1 cellular context compared by ENCODE assay signal in genomic region chr11:2699531-2700414, GRCh38.
TF ChIP-seq lines count a peak whose summit lies in the region.

Gene KCNQ1OT1, minus strand, starts transcription at chr11:2699994.

TF ChIP-seq in HepG2, 621 proteins besides CTCF, POLR2A, EP300 and RAD21 (continued from another document and continues in another):
- peak; percentile 82 for TF ChIP-seq TFDP2 (CRISPR knock-in tag; IDR thresholded peaks at IDR 0.05)
- no peak for TF ChIP-seq ZNF383 (CRISPR knock-in tag; IDR thresholded peaks at IDR 0.05; ENCODE audit: borderline replicate concordance)
- TF ChIP-seq ERF (CRISPR knock-in tag; IDR thresholded peaks at IDR 0.05), result peak; percentile 96
- peak; percentile 85; the same call in 1 of the 2 replicates for TF ChIP-seq NFAT5 (CRISPR knock-in tag; IDR thresholded peaks at IDR 0.05)
- TF ChIP-seq ZNF367 (CRISPR knock-in tag; IDR thresholded peaks at IDR 0.05; ENCODE audit: borderline replicate concordance), result peak; percentile 94; the same call in 1 of the 2 replicates
- TF ChIP-seq GABPA (IDR thresholded peaks at IDR 0.05; ENCODE audit: low read depth, low read length), result no peak
- no peak for TF ChIP-seq GABPA (CRISPR knock-in tag; IDR thresholded peaks at IDR 0.05; ENCODE audit: low read depth)
- TF ChIP-seq PHF21A (CRISPR knock-in tag; IDR thresholded peaks at IDR 0.05), result peak; percentile 79
- TF ChIP-seq HMGXB4 (CRISPR knock-in tag; IDR thresholded peaks at IDR 0.05; ENCODE audit: borderline replicate concordance in 1 of 2, low read depth in 1 of 2), result peak in 1 of 2 experiments; percentile 81; a peak in 2 of 4 replicates
- no peak for TF ChIP-seq ZBTB40 (IDR thresholded peaks at IDR 0.05)
- peak; percentile 81 for TF ChIP-seq ZBTB40 (CRISPR knock-in tag; IDR thresholded peaks at IDR 0.05)
- TF ChIP-seq THRA (CRISPR knock-in tag; IDR thresholded peaks at IDR 0.05; ENCODE audit: borderline replicate concordance), result peak; percentile 77
- peak; percentile 56; the same call in 1 of the 2 replicates for TF ChIP-seq HIVEP1 (CRISPR knock-in tag; IDR thresholded peaks at IDR 0.05)
- TF ChIP-seq ZNF382 (CRISPR knock-in tag; IDR thresholded peaks at IDR 0.05; ENCODE audit: borderline replicate concordance), result no peak
- peak; percentile 91; the same call in 1 of the 2 replicates for TF ChIP-seq ARID2 (CRISPR knock-in tag; IDR thresholded peaks at IDR 0.05; ENCODE audit: borderline replicate concordance)
- peak; percentile 66; the same call in 1 of the 2 replicates for TF ChIP-seq SMYD3 (CRISPR knock-in tag; IDR thresholded peaks at IDR 0.05)
- peak; percentile 72; the same call in 1 of the 2 replicates for TF ChIP-seq ZNF780A (CRISPR knock-in tag; IDR thresholded peaks at IDR 0.05)
- peak; percentile 92; the same call in 1 of the 2 replicates for TF ChIP-seq TOPORS (CRISPR knock-in tag; IDR thresholded peaks at IDR 0.05)
- peak; percentile 80; the same call in 1 of the 2 replicates for TF ChIP-seq ZBTB26 (CRISPR knock-in tag; IDR thresholded peaks at IDR 0.05; ENCODE audit: borderline replicate concordance)
- no peak for TF ChIP-seq SIX1 (CRISPR knock-in tag; IDR thresholded peaks at IDR 0.05; ENCODE audit: borderline replicate concordance)
- TF ChIP-seq PBX2 (CRISPR knock-in tag; IDR thresholded peaks at IDR 0.05), result no peak
- TF ChIP-seq ZNF24 (IDR thresholded peaks at IDR 0.05), result no peak
- TF ChIP-seq ELF4 (CRISPR knock-in tag; IDR thresholded peaks at IDR 0.05; ENCODE audit: borderline replicate concordance), result no peak
- no peak for TF ChIP-seq MAFF (IDR thresholded peaks at IDR 0.05; ENCODE audit: low read depth, low read length)
- 0 out of 2 replicates have a peak, but pooled peaks have one; percentile 9 for TF ChIP-seq THAP8 (CRISPR knock-in tag; IDR thresholded peaks at IDR 0.05; ENCODE audit: borderline replicate concordance)
- no peak for TF ChIP-seq RBM22 (optimal IDR thresholded peaks at IDR 0.05; ENCODE audit: low read length)
- TF ChIP-seq GMEB1 (CRISPR knock-in tag; IDR thresholded peaks at IDR 0.05; ENCODE audit: borderline replicate concordance), result peak; percentile 85
- TF ChIP-seq MATR3 (CRISPR knock-in tag; IDR thresholded peaks at IDR 0.05), result no peak
- peak; percentile 97 for TF ChIP-seq ZNF740 (CRISPR knock-in tag; IDR thresholded peaks at IDR 0.05)
- TF ChIP-seq IRX3 (CRISPR knock-in tag; IDR thresholded peaks at IDR 0.05; ENCODE audit: borderline replicate concordance, low read depth), result peak; percentile 91
